19 cellular contexts compared by ENCODE assay signal in the genomic region with DNA sequence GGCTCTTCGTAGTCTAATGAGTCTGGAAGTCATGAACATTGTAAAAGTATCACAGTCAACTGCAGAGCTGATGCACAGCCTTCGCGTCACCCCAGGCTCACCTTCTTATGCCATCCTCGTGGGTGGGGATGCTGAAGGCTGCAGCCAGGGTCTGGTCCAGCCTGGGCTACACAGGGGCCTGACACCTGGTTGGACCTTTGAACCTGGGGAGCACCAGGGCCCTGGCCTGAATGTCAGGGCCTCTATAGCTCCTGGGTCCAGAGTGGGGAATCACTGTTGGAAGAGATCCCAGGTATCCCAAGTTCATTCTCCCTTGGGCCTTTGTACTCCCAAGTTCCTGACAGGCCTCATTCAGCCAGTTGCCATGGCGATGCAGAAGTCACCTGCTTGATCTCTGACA.
"Had no signal": no experiment of that assay in that cellular context is flagged by ENCODE, and none has a peak within 500 bp of the region (broad histone marks: within the 10 kb centered on the region; RNA-seq: fewer than 3 reads in every experiment).

No MANE protein-coding gene starts in this region.

- H3K4me1 ChIP-seq: body of pancreas, testis, vagina had no signal

- DNase-seq: activated B cell treated with CpG ODN at 0.5 μM for 24 hours; activated CD4-positive, alpha-beta memory T cell treated with anti-CD3 and anti-CD28 coated beads, Interleukin-2, amount 10 ng/mL, durations not matched to agents 7 days and 5 days; activated CD4-positive, alpha-beta T cell treated with anti-CD3 and anti-CD28 coated beads for 4 hours; activated CD8-positive, alpha-beta memory T cell treated with anti-CD3 and anti-CD28 coated beads, Interleukin-2, amount 10 ng/mL, durations not matched to agents 7 days and 5 days; activated gamma-delta T cell; activated naive CD4-positive, alpha-beta T cell treated with anti-CD3 and anti-CD28 coated beads, Interleukin-2, amount 50 U/mL, for 16 hours; activated naive CD8-positive, alpha-beta T cell treated with anti-CD3 and anti-CD28 coated beads, Interleukin-2, amount 50 U/mL, for 24 hours; body of pancreas; heart right ventricle; kidney glomerular epithelial cell; left ventricle myocardium superior; occipital lobe; retina; stimulated activated CD4-positive, alpha-beta T cell treated with anti-CD3 and anti-CD28 coated beads, Interleukin-4, amount 100 ng/mL, for 1 hour; stimulated activated naive CD4-positive, alpha-beta T cell; T-helper 9 cell; testis had no signal

- H3K27ac ChIP-seq: body of pancreas, epithelial cell of prostate, heart right ventricle, testis, vagina had no signal

- ATAC-seq: activated CD8-positive, alpha-beta memory T cell treated with anti-CD3 and anti-CD28 coated beads, Interleukin-2, amount 10 ng/mL, durations not matched to agents 7 days and 5 days; activated naive CD8-positive, alpha-beta T cell treated with anti-CD3 and anti-CD28 coated beads, Interleukin-2, amount 50 U/mL, for 24 hours; body of pancreas; heart right ventricle; left ventricle myocardium superior had no signal

- H3K4me3 ChIP-seq: body of pancreas, heart right ventricle, testis, vagina had no signal

- H3K36me3 ChIP-seq: heart right ventricle, vagina had no signal

- H3K9me3 ChIP-seq: testis, vagina had no signal

- H3K27me3 ChIP-seq: body of pancreas, heart right ventricle, testis, vagina had no signal
